ENCODE assay signal across 8 cellular contexts in genomic region chr16:83952587-83952939, GRCh38. TPM values are rescaled to one million over a fixed set of nuclear protein-coding genes. Genes with fewer than 3 reads are reported as not detected.
DNase-seq lines count a peak whose midpoint lies in the region; ATAC-seq and TF ChIP-seq lines count a peak whose summit lies in the region.

No MANE protein-coding gene starts in this region.

- no peak overlapping the region for H3K4me3 ChIP-seq in HEK293 (ENCODE audit: low read depth, low read length)
- H3K4me3 ChIP-seq in foreskin fibroblast (ENCODE audit: low read depth in 1 of 2, low read length in 2 of 2): peak overlapping the region; percentile 30 to 67

- peaks cover 11% of the 10 kb centered on the region for H3K27me3 Mint-ChIP-seq in activated CD8-positive, alpha-beta memory T cell treated with anti-CD3 and anti-CD28 coated beads, Interleukin-2, amount 10 ng/mL, durations not matched to agents 7 days and 5 days

- POLR2A ChIA-PET in HEK293 (lab: Yijun Ruan, JAX): no interaction called here

- H3K4me3 Mint-ChIP-seq in stimulated activated effector memory CD8-positive, alpha-beta T cell treated with anti-CD3 and anti-CD28 coated beads, Interleukin-12 subunit alpha, Interleukin-12 subunit beta, amount 100 ng/mL, for 72 hours: peak overlapping the region; percentile 55
- no peak overlapping the region for H3K4me3 Mint-ChIP-seq in activated CD8-positive, alpha-beta memory T cell treated with anti-CD3 and anti-CD28 coated beads, Interleukin-2, amount 10 ng/mL, durations not matched to agents 7 days and 5 days

- H3K4me1 Mint-ChIP-seq in stimulated activated effector memory CD8-positive, alpha-beta T cell treated with anti-CD3 and anti-CD28 coated beads, Interleukin-12 subunit alpha, Interleukin-12 subunit beta, amount 100 ng/mL, for 72 hours: no peaks in the 10 kb centered on the region
- H3K4me1 Mint-ChIP-seq in activated CD8-positive, alpha-beta memory T cell treated with anti-CD3 and anti-CD28 coated beads, Interleukin-2, amount 10 ng/mL, durations not matched to agents 7 days and 5 days: peaks cover 13% of the 10 kb centered on the region

- ATAC-seq in stimulated activated effector memory CD8-positive, alpha-beta T cell treated with anti-CD3 and anti-CD28 coated beads, Interleukin-12 subunit alpha, Interleukin-12 subunit beta, amount 100 ng/mL, for 72 hours: no peak
- ATAC-seq in activated CD8-positive, alpha-beta memory T cell treated with anti-CD3 and anti-CD28 coated beads, Interleukin-2, amount 10 ng/mL, durations not matched to agents 7 days and 5 days: no peak

- H3K9me3 ChIP-seq in HEK293 (ENCODE audit: control insufficient read depth, insufficient read depth, low read depth, low read length): no peaks in the 10 kb centered on the region

- H3K27ac Mint-ChIP-seq in stimulated activated effector memory CD8-positive, alpha-beta T cell treated with anti-CD3 and anti-CD28 coated beads, Interleukin-12 subunit alpha, Interleukin-12 subunit beta, amount 100 ng/mL, for 72 hours: no peak overlapping the region
- H3K27ac Mint-ChIP-seq in activated CD8-positive, alpha-beta memory T cell treated with anti-CD3 and anti-CD28 coated beads, Interleukin-2, amount 10 ng/mL, durations not matched to agents 7 days and 5 days: no peak overlapping the region

- no peaks in the 10 kb centered on the region for H3K36me3 ChIP-seq in HEK293 (ENCODE audit: control insufficient read depth in 2 of 2, insufficient read depth in 1 of 2, low read length in 2 of 2)

- no peaks in the 10 kb centered on the region; the same call in 1 of the 2 replicates for H3K4me1 ChIP-seq in HEK293 (ENCODE audit: control insufficient read depth, insufficient read depth, low read length)

- TF ChIP-seq CTCF in HEK293 (tag by site-specific recombination; IDR thresholded peaks at IDR 0.05) (no peak), foreskin fibroblast (IDR thresholded peaks at IDR 0.05; ENCODE audit: low read depth, low read length) (no peak)

- no peaks in the 10 kb centered on the region for H3K36me3 Mint-ChIP-seq in stimulated activated effector memory CD8-positive, alpha-beta T cell treated with anti-CD3 and anti-CD28 coated beads, Interleukin-12 subunit alpha, Interleukin-12 subunit beta, amount 100 ng/mL, for 72 hours
- H3K36me3 Mint-ChIP-seq in activated CD8-positive, alpha-beta memory T cell treated with anti-CD3 and anti-CD28 coated beads, Interleukin-2, amount 10 ng/mL, durations not matched to agents 7 days and 5 days: no peaks in the 10 kb centered on the region

- H3K9me3 Mint-ChIP-seq in stimulated activated effector memory CD8-positive, alpha-beta T cell treated with anti-CD3 and anti-CD28 coated beads, Interleukin-12 subunit alpha, Interleukin-12 subunit beta, amount 100 ng/mL, for 72 hours: no peaks in the 10 kb centered on the region
- H3K9me3 Mint-ChIP-seq in activated CD8-positive, alpha-beta memory T cell treated with anti-CD3 and anti-CD28 coated beads, Interleukin-2, amount 10 ng/mL, durations not matched to agents 7 days and 5 days (ENCODE audit: low read depth): peaks cover 5% of the 10 kb centered on the region

- DNase-seq in SHP77 treated with DMSO at 0.1 percent for 48 hours (lab: John Stamatoyannopoulos, UW) (peak; percentile 73), foreskin fibroblast (no peak), activated gamma-delta T cell treated with Interleukin-2 at 50 U/mL for 16 hours (no peak), NCI-H524 treated with DMSO at 0.1 percent for 48 hours (lab: John Stamatoyannopoulos, UW) (no peak), islet precursor cell (no peak)
- DNase-seq in stimulated activated effector memory CD8-positive, alpha-beta T cell treated with anti-CD3 and anti-CD28 coated beads, Interleukin-12 subunit alpha, Interleukin-12 subunit beta, amount 100 ng/mL, for 72 hours (ENCODE audit: low spot score in 2 of 2): no peak
- no peak for DNase-seq in activated CD8-positive, alpha-beta memory T cell treated with anti-CD3 and anti-CD28 coated beads, Interleukin-2, amount 10 ng/mL, durations not matched to agents 7 days and 5 days

- H3K27ac ChIP-seq in HEK293 (ENCODE audit: extremely low read depth, low read depth, low read length): no peak overlapping the region

- CTCF ChIA-PET in HEK293 (lab: Yijun Ruan, JAX): interaction anchor here (1.0 to 7.4 kb wide), 2 partner anchors 63 to 114 kb away, joined by 3 to 174 read pairs; no protein-coding TSS in a partner anchor
- CTCF ChIA-PET in activated CD8-positive, alpha-beta memory T cell treated with anti-CD3 and anti-CD28 coated beads, Interleukin-2, amount 10 ng/mL, durations not matched to agents 7 days and 5 days (lab: Charles Lee): interaction anchor here (1.8 kb wide), 1 partner anchor 234 kb away, joined by 16 read pairs; the partner anchor contains the start of gene TAF1C

TF ChIP-seq in HEK293, 187 proteins besides CTCF, POLR2A, EP300 and RAD21:
- TF ChIP-seq, protein P1, sequence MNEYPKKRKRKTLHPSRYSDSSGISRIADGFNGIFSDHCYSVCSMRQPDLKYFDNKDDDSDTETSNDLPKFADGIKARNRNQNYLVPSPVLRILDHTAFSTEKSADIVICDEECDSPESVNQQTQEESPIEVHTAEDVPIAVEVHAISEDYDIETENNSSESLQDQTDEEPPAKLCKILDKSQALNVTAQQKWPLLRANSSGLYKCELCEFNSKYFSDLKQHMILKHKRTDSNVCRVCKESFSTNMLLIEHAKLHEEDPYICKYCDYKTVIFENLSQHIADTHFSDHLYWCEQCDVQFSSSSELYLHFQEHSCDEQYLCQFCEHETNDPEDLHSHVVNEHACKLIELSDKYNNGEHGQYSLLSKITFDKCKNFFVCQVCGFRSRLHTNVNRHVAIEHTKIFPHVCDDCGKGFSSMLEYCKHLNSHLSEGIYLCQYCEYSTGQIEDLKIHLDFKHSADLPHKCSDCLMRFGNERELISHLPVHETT (tag by site-specific recombination; IDR thresholded peaks at IDR 0.05): 0 out of 2 replicates have a peak, but pooled peaks have one; percentile 16
- TF ChIP-seq KLF8 (tag by site-specific recombination; IDR thresholded peaks at IDR 0.05) (no peak), KLF16 (tag by site-specific recombination; IDR thresholded peaks at IDR 0.05) (0 out of 2 replicates have a peak, but pooled peaks have one; percentile 29)

RNA-seq across cellular contexts. Expression of gene OSGIN1, which starts 0.5 kb away (rescaled TPM):
- total RNA-seq in activated CD8-positive, alpha-beta memory T cell treated with anti-CD3 and anti-CD28 coated beads, Interleukin-2, amount 10 ng/mL, durations not matched to agents 7 days and 5 days: under 1 TPM; 0.21 to 0.93 TPM

RNA-seq across cellular contexts. Expression of gene NECAB2, which starts 15.5 kb away (rescaled TPM):
- not detected for total RNA-seq in activated CD8-positive, alpha-beta memory T cell treated with anti-CD3 and anti-CD28 coated beads, Interleukin-2, amount 10 ng/mL, durations not matched to agents 7 days and 5 days

RNA-seq across cellular contexts. Expression of gene MLYCD, which starts 53.6 kb away (rescaled TPM):
- total RNA-seq in activated CD8-positive, alpha-beta memory T cell treated with anti-CD3 and anti-CD28 coated beads, Interleukin-2, amount 10 ng/mL, durations not matched to agents 7 days and 5 days: 1 to 10 TPM; 5.3 to 5.7 TPM
